In genomic region chr12:49322708-49323523, GRCh38 we compare ENCODE assay signal across 8 cellular contexts. TPM values are rescaled to one million over a fixed set of nuclear protein-coding genes. Genes with fewer than 3 reads are reported as not detected.
DNase-seq lines count a peak whose midpoint lies in the region; ATAC-seq and TF ChIP-seq lines count a peak whose summit lies in the region.

A gene with protein sequence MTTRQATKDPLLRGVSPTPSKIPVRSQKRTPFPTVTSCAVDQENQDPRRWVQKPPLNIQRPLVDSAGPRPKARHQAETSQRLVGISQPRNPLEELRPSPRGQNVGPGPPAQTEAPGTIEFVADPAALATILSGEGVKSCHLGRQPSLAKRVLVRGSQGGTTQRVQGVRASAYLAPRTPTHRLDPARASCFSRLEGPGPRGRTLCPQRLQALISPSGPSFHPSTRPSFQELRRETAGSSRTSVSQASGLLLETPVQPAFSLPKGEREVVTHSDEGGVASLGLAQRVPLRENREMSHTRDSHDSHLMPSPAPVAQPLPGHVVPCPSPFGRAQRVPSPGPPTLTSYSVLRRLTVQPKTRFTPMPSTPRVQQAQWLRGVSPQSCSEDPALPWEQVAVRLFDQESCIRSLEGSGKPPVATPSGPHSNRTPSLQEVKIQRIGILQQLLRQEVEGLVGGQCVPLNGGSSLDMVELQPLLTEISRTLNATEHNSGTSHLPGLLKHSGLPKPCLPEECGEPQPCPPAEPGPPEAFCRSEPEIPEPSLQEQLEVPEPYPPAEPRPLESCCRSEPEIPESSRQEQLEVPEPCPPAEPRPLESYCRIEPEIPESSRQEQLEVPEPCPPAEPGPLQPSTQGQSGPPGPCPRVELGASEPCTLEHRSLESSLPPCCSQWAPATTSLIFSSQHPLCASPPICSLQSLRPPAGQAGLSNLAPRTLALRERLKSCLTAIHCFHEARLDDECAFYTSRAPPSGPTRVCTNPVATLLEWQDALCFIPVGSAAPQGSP (plus strand): TSS chr12:49323255. CDS start chr12:49323609, 354 bp downstream.

- ATAC-seq in GM19372 (IDR thresholded peaks at IDR 0.05; ENCODE audit: low read depth, unreplicated experiment) (peak; percentile 98), HG03521 (IDR thresholded peaks at IDR 0.05; ENCODE audit: unreplicated experiment) (peak; percentile 97), left lobe of liver (peak; percentile 98)

- intact Hi-C loops in activated CD4-positive, alpha-beta T cell treated with anti-CD3 and anti-CD28 coated beads, Interleukin-2, amount 10 ng/mL, durations not matched to agents 24 days and 14 days (cut with micrococcal nuclease): loop anchor here (1.0 kb wide), 2 partner anchors 44 to 58 kb away; partner anchors contain the start of genes SPATS2 and TUBA1C

- H3K4me1 Mint-ChIP-seq in activated CD4-positive, alpha-beta T cell treated with anti-CD3 and anti-CD28 coated beads, Interleukin-2, amount 10 ng/mL, durations not matched to agents 24 days and 14 days: peaks cover 24% of the 10 kb centered on the region

- H3K9me3 Mint-ChIP-seq in activated CD4-positive, alpha-beta T cell treated with anti-CD3 and anti-CD28 coated beads, Interleukin-2, amount 10 ng/mL, durations not matched to agents 24 days and 14 days: no peaks in the 10 kb centered on the region

- peak within 1 kb of the TSS; percentile 88 for H3K27ac Mint-ChIP-seq in activated CD4-positive, alpha-beta T cell treated with anti-CD3 and anti-CD28 coated beads, Interleukin-2, amount 10 ng/mL, durations not matched to agents 24 days and 14 days

- DNase-seq in NCI-H69 (lab: John Stamatoyannopoulos, UW): peak; percentile 100
- peak; percentile 99 for DNase-seq in activated CD4-positive, alpha-beta T cell treated with anti-CD3 and anti-CD28 coated beads, Interleukin-2, amount 10 ng/mL, durations not matched to agents 24 days and 14 days
- DNase-seq in dedifferentiated amniotic fluid mesenchymal stem cell (ENCODE audit: extremely low spot score): peak; percentile 99
- DNase-seq in left lobe of liver (ENCODE audit: low spot score): peak; percentile 96
- DNase-seq in stimulated activated CD4-positive, alpha-beta T cell treated with anti-CD3 and anti-CD28 coated beads, Interleukin-2, amount 100 ng/mL, for 24 hours: peak; percentile 96

- no peak for TF ChIP-seq CTCF in C4-2B (conservative IDR thresholded peaks at IDR 0.05)

- H3K27me3 Mint-ChIP-seq in activated CD4-positive, alpha-beta T cell treated with anti-CD3 and anti-CD28 coated beads, Interleukin-2, amount 10 ng/mL, durations not matched to agents 24 days and 14 days: no peaks in the 10 kb centered on the region

- peak within 1 kb of the TSS; percentile 94 for H3K4me3 Mint-ChIP-seq in activated CD4-positive, alpha-beta T cell treated with anti-CD3 and anti-CD28 coated beads, Interleukin-2, amount 10 ng/mL, durations not matched to agents 24 days and 14 days

- peaks cover 21% of the 10 kb centered on the region for H3K36me3 Mint-ChIP-seq in activated CD4-positive, alpha-beta T cell treated with anti-CD3 and anti-CD28 coated beads, Interleukin-2, amount 10 ng/mL, durations not matched to agents 24 days and 14 days (ENCODE audit: low read depth)

- peak within 1 kb of the TSS; percentile 78 for H3K27ac ChIP-seq in C4-2B

RNA-seq across cellular contexts. Expression of the gene that starts here (rescaled TPM):
- 49.9 and 51.6 TPM in 2 replicates for total RNA-seq in activated CD4-positive, alpha-beta T cell treated with anti-CD3 and anti-CD28 coated beads, Interleukin-2, amount 10 ng/mL, durations not matched to agents 24 days and 14 days
- total RNA-seq in left lobe of liver: 0.48 TPM

Comparison
In these comparisons a context has a peak if more than half of its experiments do, and no peak if none do; other contexts are left out.
1. Peak in every context shown above with its lines: DNase-seq, ATAC-seq and H3K27ac ChIP-seq.
2. RNA of the gene that starts here (total RNA-seq): 49.9 to 51.6 TPM in activated CD4-positive, alpha-beta T cell treated with anti-CD3 and anti-CD28 coated beads, Interleukin-2, amount 10 ng/mL, durations not matched to agents 24 days and 14 days; 0.48 TPM in left lobe of liver (single experiment); every median in the first group is over 10 times any median in the second.
3. Peak in DNase-seq and ATAC-seq in left lobe of liver; RNA of the gene not detected or under 1 TPM.